ENCODE assay signal across 4 cellular contexts in genomic region chr13:94526956-94527355, GRCh38. TPM values are rescaled to one million over a fixed set of nuclear protein-coding genes. Genes with fewer than 3 reads are reported as not detected.
"Had no signal": no experiment of that assay in that cellular context is flagged by ENCODE, and none has a peak within 500 bp of the region (broad histone marks: within the 10 kb centered on the region; RNA-seq: fewer than 3 reads in every experiment).

No MANE protein-coding gene starts in this region.

RNA-seq across cellular contexts. Expression of gene DCT, which starts 47.5 kb away (rescaled TPM):
- total RNA-seq: activated T-cell treated with anti-CD3 and anti-CD28 coated beads, Interleukin-2, amount 50 U/mL, for 4 hours; bronchial epithelial cell; foreskin keratinocyte had no signal
- polyA plus RNA-seq: heart left ventricle had no signal
